14 cellular contexts compared by ENCODE assay signal in genomic region chr1:115477071-115477470, GRCh38.
DNase-seq lines count a peak whose midpoint lies in the region; TF ChIP-seq lines count a peak whose summit lies in the region.
"Had no signal": no experiment of that assay in that cellular context is flagged by ENCODE, and none has a peak within 500 bp of the region (broad histone marks: within the 10 kb centered on the region; RNA-seq: fewer than 3 reads in every experiment).

No MANE protein-coding gene starts in this region.

- H3K56ac ChIP-seq in H9 (ENCODE audit: insufficient read length, low read depth, low read length): no peak overlapping the region

- no peak overlapping the region for H2AK5ac ChIP-seq in H9 (ENCODE audit: insufficient read length, low read length)

- no peak overlapping the region for H3T11ph ChIP-seq in H9 (ENCODE audit: low read length)

- H3K4ac ChIP-seq in H9 (ENCODE audit: low read depth, low read length): no peak overlapping the region

- H3K27ac Mint-ChIP-seq in H9: no peak overlapping the region; a peak in 1 of 7 replicates
- no peak overlapping the region for H3K27ac Mint-ChIP-seq in type B pancreatic cell
- H3K27ac Mint-ChIP-seq: CD4-positive, alpha-beta memory T cell had no signal

- no peak overlapping the region for H3K18ac ChIP-seq in H9 (ENCODE audit: insufficient read length, low read depth, low read length)

- H3K27ac ChIP-seq in H9 (ENCODE audit: insufficient read length, low read depth, low read length) (no peak overlapping the region), OCI-LY1 (ENCODE audit: low read depth, low read length, poor library complexity, severe bottlenecking) (no peak overlapping the region), ovary (no peak overlapping the region)

- H3K4me2 ChIP-seq in H9 (ENCODE audit: insufficient read depth, insufficient read length, low read length) (no peak overlapping the region), OCI-LY1 (ENCODE audit: low read length) (no peak overlapping the region)

- TF ChIP-seq EP300 in ovary (IDR thresholded peaks at IDR 0.05): no peak

- H4K91ac ChIP-seq in H9 (ENCODE audit: insufficient read length, low read depth, low read length): no peak overlapping the region

- no peaks in the 10 kb centered on the region for H3K9me2 ChIP-seq in OCI-LY1 (ENCODE audit: low read depth, low read length)

- H3K36me3 ChIP-seq in OCI-LY1 (ENCODE audit: insufficient read depth, low read length): no peaks in the 10 kb centered on the region
- no peaks in the 10 kb centered on the region for H3K36me3 ChIP-seq in ovary

- CTCF ChIA-PET in GM10248 (lab: Yijun Ruan, JAX): interaction anchor here (2.7 kb wide), 1 partner anchor 12 kb away, joined by 8 read pairs; no protein-coding TSS in a partner anchor

- no peaks in the 10 kb centered on the region for H3K9me3 ChIP-seq in H9 (ENCODE audit: control insufficient read depth, low read depth, low read length)
- no peaks in the 10 kb centered on the region for H3K9me3 ChIP-seq in OCI-LY1 (ENCODE audit: low read length)
- no peaks in the 10 kb centered on the region for H3K9me3 ChIP-seq in ovary

- no peak overlapping the region for H3K4me3 ChIP-seq in OCI-LY1 (ENCODE audit: low read depth, low read length, poor library complexity, severe bottlenecking)
- no peak overlapping the region for H3K4me3 ChIP-seq in ovary

- TF ChIP-seq CTCF in H9 (conservative IDR thresholded peaks at IDR 0.05) (no peak), OCI-LY1 (IDR thresholded peaks at IDR 0.05; ENCODE audit: low read length) (0 out of 2 replicates have a peak, but pooled peaks have one; percentile 0), type B pancreatic cell (conservative IDR thresholded peaks at IDR 0.05) (no peak), ovary (IDR thresholded peaks at IDR 0.05) (no peak), GM10248 (IDR thresholded peaks at IDR 0.05; ENCODE audit: control extremely low read depth, extremely low read depth, low read depth, missing control alignments) (no peak)

- no peak overlapping the region for H2BK15ac ChIP-seq in H9 (ENCODE audit: low read depth, low read length)

- no peak overlapping the region for H2BK120ac ChIP-seq in H9 (ENCODE audit: low read depth, low read length, poor library complexity, severe bottlenecking)

- POLR2A ChIA-PET in GM10248 (lab: Yijun Ruan, JAX): no interaction called here

- H2BK20ac ChIP-seq in H9 (ENCODE audit: low read depth, low read length, poor library complexity, severe bottlenecking): no peak overlapping the region

- H3K9ac ChIP-seq in H9 (ENCODE audit: extremely low read depth, insufficient read length, low read length) (no peak overlapping the region), OCI-LY1 (ENCODE audit: low read length) (no peak overlapping the region)

- peaks cover 4% of the 10 kb centered on the region for H4K20me1 ChIP-seq in H9 (ENCODE audit: control insufficient read depth, insufficient read depth, insufficient read length)
- H4K20me1 ChIP-seq in OCI-LY1 (ENCODE audit: insufficient read depth, low read length): no peaks in the 10 kb centered on the region

- no peak overlapping the region for H3K14ac ChIP-seq in H9 (ENCODE audit: insufficient read depth, low read length)

- no peak overlapping the region for H2BK5ac ChIP-seq in H9 (ENCODE audit: insufficient read length, low read length)

- H3K27me3 ChIP-seq in H9 (ENCODE audit: insufficient read depth, low read length) (no peaks in the 10 kb centered on the region), OCI-LY1 (ENCODE audit: insufficient read depth, low read length) (no peaks in the 10 kb centered on the region), ovary (no peaks in the 10 kb centered on the region)

- DNase-seq in H9 (peak; percentile 14), islet precursor cell (peak; percentile 41), type B pancreatic cell (ENCODE audit: extremely low spot score, unreplicated experiment) (peak; percentile 22), ovary (no peak), GM10248 (ENCODE audit: extremely low spot score) (no peak)
- no peak for DNase-seq in activated CD4-positive, alpha-beta T cell treated with anti-CD3 and anti-CD28 coated beads for 48 hours
- no peak for DNase-seq in stimulated activated CD4-positive, alpha-beta T cell treated with anti-CD3 and anti-CD28 coated beads, Interleukin-2, amount 100 ng/mL, for 48 hours
- DNase-seq: C1 segment of cervical spinal cord; Calu3; CD4-positive, alpha-beta memory T cell; COR-L47; DMS79 treated with DMSO at 0.1 percent for 48 hours; GF-D8 had no signal

- H2BK12ac ChIP-seq in H9 (ENCODE audit: insufficient read length, low read depth, low read length): no peak overlapping the region

- H3K36me3 Mint-ChIP-seq in H9 (ENCODE audit: insufficient read depth in 1 of 3, low read depth in 3 of 3) (no peaks in the 10 kb centered on the region), type B pancreatic cell (no peaks in the 10 kb centered on the region)
- H3K36me3 Mint-ChIP-seq: CD4-positive, alpha-beta memory T cell had no signal

- no peaks in the 10 kb centered on the region for H3F3A ChIP-seq in OCI-LY1 (ENCODE audit: insufficient read depth, low read length)

- no peak overlapping the region for H3K23ac ChIP-seq in H9 (ENCODE audit: insufficient read length, low read depth, low read length)

- TF ChIP-seq POLR2A in ovary (IDR thresholded peaks at IDR 0.05): no peak

- no peaks in the 10 kb centered on the region; a peak in 1 of 5 replicates for H3K9me3 Mint-ChIP-seq in H9
- H3K9me3 Mint-ChIP-seq in type B pancreatic cell: no peaks in the 10 kb centered on the region

- H3K4me3 Mint-ChIP-seq in H9 (no peak overlapping the region), type B pancreatic cell (no peak overlapping the region)
- H3K4me3 Mint-ChIP-seq: CD4-positive, alpha-beta memory T cell had no signal

- H3K27me3 Mint-ChIP-seq in H9 (ENCODE audit: low read depth) (peaks cover 5% of the 10 kb centered on the region), type B pancreatic cell (peaks cover 17% of the 10 kb centered on the region)

- intact Hi-C loops in ovary (cut with DNase I): no loop called here

- no peaks in the 10 kb centered on the region for H3K23me2 ChIP-seq in H9 (ENCODE audit: insufficient read length, low read depth, low read length, poor library complexity, severe bottlenecking)

- H3K79me1 ChIP-seq in H9 (ENCODE audit: insufficient read depth, low read depth, low read length, poor library complexity, severe bottlenecking): no peaks in the 10 kb centered on the region

- H3K4me1 ChIP-seq in H9 (ENCODE audit: insufficient read depth, low read length): no peaks in the 10 kb centered on the region
- no peaks in the 10 kb centered on the region for H3K4me1 ChIP-seq in OCI-LY1 (ENCODE audit: insufficient read depth, low read length, severe bottlenecking)
- H3K4me1 ChIP-seq in ovary (ENCODE audit: insufficient read depth): no peaks in the 10 kb centered on the region

- no peak overlapping the region for H4K8ac ChIP-seq in H9 (replicated peaks; ENCODE audit: insufficient read length, low read depth, low read length)

- H4K5ac ChIP-seq in H9 (ENCODE audit: insufficient read length, low read depth, low read length): no peak overlapping the region

- H2AFZ ChIP-seq in H9 (ENCODE audit: low read length) (no peak overlapping the region), OCI-LY1 (ENCODE audit: low read length) (no peak overlapping the region)

- WGBS in H9 (ENCODE audit: extremely low coverage, insufficient read length, low lambda C conversion rate): no CpG with 5 or more reads among the region's 7 CpGs
- WGBS in ovary, 3 donors: 82 to 86% (median 86%) methylated on average over 7 of the region's 7 CpGs

- H3K79me2 ChIP-seq in H9 (ENCODE audit: insufficient read depth, low read length) (no peaks in the 10 kb centered on the region), OCI-LY1 (ENCODE audit: insufficient read depth, low read length) (no peaks in the 10 kb centered on the region)

- H3K4me1 Mint-ChIP-seq in H9 (peaks cover 2 to 5% of the 10 kb centered on the region in 2 experiments; a peak in 3 of 4 replicates), type B pancreatic cell (ENCODE audit: unreplicated experiment) (peaks cover 3% of the 10 kb centered on the region)
- H3K4me1 Mint-ChIP-seq: CD4-positive, alpha-beta memory T cell had no signal

Comparison
In these comparisons a context has a peak if more than half of its experiments do, and no peak if none do; other contexts are left out.
1. DNase-seq: peak in H9 (single experiment), islet precursor cell (single experiment) and type B pancreatic cell (single experiment); none in ovary (0 of 5), activated CD4-positive, alpha-beta T cell treated with anti-CD3 and anti-CD28 coated beads for 48 hours (single experiment), stimulated activated CD4-positive, alpha-beta T cell treated with anti-CD3 and anti-CD28 coated beads, Interleukin-2, amount 100 ng/mL, for 48 hours (0 of 2) and GM10248 (single experiment).